ENCODE assay signal across 8 cellular contexts in the genomic region with DNA sequence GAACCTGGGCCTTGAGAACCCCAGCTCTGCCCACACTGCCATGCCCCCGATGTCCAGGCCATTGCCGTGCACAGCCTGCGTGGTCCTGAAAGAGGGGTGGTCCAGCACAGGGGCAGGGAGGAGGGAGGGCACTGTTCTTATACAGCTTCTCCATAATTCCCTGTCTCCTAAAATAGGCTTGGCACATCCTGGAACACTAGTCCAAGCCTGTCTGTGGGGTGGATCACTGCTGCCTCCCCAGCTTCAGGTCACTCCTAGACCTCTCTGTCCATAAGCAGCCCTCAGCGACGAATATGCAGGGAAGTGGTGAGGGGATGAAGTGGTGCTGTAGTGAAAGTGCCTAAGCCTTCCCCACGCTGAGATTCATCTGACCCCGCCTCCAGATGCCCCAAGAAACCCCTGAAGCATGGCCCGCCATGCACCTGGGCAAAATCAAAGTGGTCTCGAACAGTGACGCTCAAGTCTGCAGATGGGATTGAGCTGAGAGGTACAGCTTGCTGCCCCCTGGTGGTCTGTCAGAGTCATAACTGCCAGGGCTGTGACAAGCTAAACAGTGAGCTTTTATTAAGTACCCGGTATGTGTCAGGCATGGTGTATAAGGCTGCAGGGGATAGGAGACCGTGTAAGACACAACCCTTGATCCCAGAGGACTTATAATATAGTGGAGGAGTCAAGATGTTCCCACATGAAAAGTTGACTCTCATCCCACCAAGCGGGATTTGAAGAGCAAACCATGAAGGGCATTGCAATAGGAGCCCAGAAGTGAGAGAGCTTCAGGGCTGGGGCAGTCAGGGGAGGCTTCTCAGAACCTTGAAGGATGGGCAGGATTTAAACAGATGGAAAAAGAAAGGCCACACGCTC.
DNase-seq lines count a peak whose midpoint lies in the region; ATAC-seq lines count a peak whose summit lies in the region.

No MANE protein-coding gene starts in this region.

- DNase-seq in ACHN (peak; percentile 72), NCI-H2227 (lab: John Stamatoyannopoulos, UW; ENCODE audit: unreplicated experiment) (peak; percentile 85), left kidney (ENCODE audit: low read depth, low spot score) (peak; percentile 90)
- peak; percentile 44 for DNase-seq in activated CD4-positive, CD25-positive, alpha-beta regulatory T cell treated with anti-CD3 and anti-CD28 coated beads, Interleukin-2, amount 50 U/mL, for 16 hours (ENCODE audit: low read depth, low spot score)
- DNase-seq in central memory CD4-positive, alpha-beta T cell: peak; percentile 71
- peak; percentile 51 to 53 for DNase-seq in stimulated activated CD4-positive, alpha-beta T cell treated with anti-CD3 and anti-CD28 coated beads, Interleukin-4, amount 100 ng/mL, for 4 hours

- in situ Hi-C loops in ACHN (cut with HindIII; ENCODE audit: low pct_ligation_motif_present, low pct_unique_long_range_greater_than_20kb, low sequenced_read_pairs): no loop called here

- peak; percentile 62 for ATAC-seq in GM18858 (IDR thresholded peaks at IDR 0.05; ENCODE audit: unreplicated experiment)
- ATAC-seq in HG03175 (IDR thresholded peaks at IDR 0.05; ENCODE audit: unreplicated experiment): peak; percentile 65

Comparison
In these comparisons a context has a peak if more than half of its experiments do, and no peak if none do; other contexts are left out.
1. Peak in every context shown above with its lines: DNase-seq and ATAC-seq.